15 cellular contexts compared by ENCODE assay signal in genomic region chr7:137930616-137931015, GRCh38.
DNase-seq lines count a peak whose midpoint lies in the region; ATAC-seq, FAIRE-seq and TF ChIP-seq lines count a peak whose summit lies in the region.
"Had no signal": no experiment of that assay in that cellular context is flagged by ENCODE, and none has a peak within 500 bp of the region (broad histone marks: within the 10 kb centered on the region; RNA-seq: fewer than 3 reads in every experiment).

No MANE protein-coding gene starts in this region.

- 92% methylated on average over 2 of the region's 2 CpGs for WGBS in mesenchymal stem cell

- FAIRE-seq in astrocyte (lab: Jason Lieb, UNC) = no peak

- H3K36me3 Mint-ChIP-seq in astrocyte (ENCODE audit: low read depth, unreplicated experiment) = peaks cover 28% of the 10 kb centered on the region

- peak overlapping the region; percentile 18 to 70 for H2BK12ac ChIP-seq in mesenchymal stem cell (ENCODE audit: low read length in 2 of 2)

- no peak overlapping the region for H2BK15ac ChIP-seq in mesenchymal stem cell (ENCODE audit: low read depth, poor library complexity, severe bottlenecking)

- H3K4me1 Mint-ChIP-seq in astrocyte (ENCODE audit: low read depth, unreplicated experiment) = peaks cover 36% of the 10 kb centered on the region

- H3K27me3 ChIP-seq in astrocyte (ENCODE audit: insufficient read depth, low read length) (no peaks in the 10 kb centered on the region), mesenchymal stem cell (ENCODE audit: control insufficient read depth in 1 of 2, insufficient read depth in 1 of 2, low read length in 2 of 2) (no peaks in the 10 kb centered on the region), H7 (ENCODE audit: control insufficient read depth, insufficient read depth, low read length) (no peaks in the 10 kb centered on the region)

- peaks cover 33% of the 10 kb centered on the region for H3K4me1 ChIP-seq in astrocyte (ENCODE audit: insufficient read depth, low read length)
- peaks cover 26% of the 10 kb centered on the region for H3K4me1 ChIP-seq in mesenchymal stem cell (ENCODE audit: control insufficient read depth, insufficient read depth, low read depth, low read length)

- peak overlapping the region; percentile 93 for H2AK5ac ChIP-seq in mesenchymal stem cell (ENCODE audit: low read length, severe bottlenecking)

- no peak overlapping the region for H3K23ac ChIP-seq in mesenchymal stem cell (ENCODE audit: low read length in 2 of 2)

- peak overlapping the region; percentile 41 for H3K4me2 ChIP-seq in astrocyte (ENCODE audit: low read length)
- no peak overlapping the region for H3K4me2 ChIP-seq in mesenchymal stem cell (ENCODE audit: low read length, poor library complexity, severe bottlenecking)

- H3K4me3 ChIP-seq in astrocyte (ENCODE audit: insufficient read depth, low read depth, low read length) (no peak overlapping the region), mesenchymal stem cell (ENCODE audit: insufficient read depth in 1 of 2, low read depth in 1 of 2, low read length in 2 of 2) (no peak overlapping the region), H7 (ENCODE audit: insufficient read depth, low read depth, low read length) (no peak overlapping the region)

- H3K14ac ChIP-seq in mesenchymal stem cell (ENCODE audit: low read length in 2 of 2) = no peak overlapping the region

- no peak for ATAC-seq in HG02798 (IDR thresholded peaks at IDR 0.05; ENCODE audit: poor library complexity, unreplicated experiment)
- ATAC-seq: effector memory CD8-positive, alpha-beta T cell had no signal

- H3K9me3 Mint-ChIP-seq in astrocyte (ENCODE audit: unreplicated experiment) = no peaks in the 10 kb centered on the region
- H3K9me3 Mint-ChIP-seq: activated naive CD4-positive, alpha-beta T cell treated with anti-CD3 and anti-CD28 coated beads for 36 hours; effector memory CD8-positive, alpha-beta T cell; stimulated activated naive CD8-positive, alpha-beta T cell treated with anti-CD3 and anti-CD28 coated beads, Interleukin-15, Interleukin-2, amounts not matched to agents 100 ng/mL and 50 ng/mL, for 24 hours had no signal

- DNase-seq in AG08396 (ENCODE audit: low spot score) (peak; percentile 18), HS-27A (ENCODE audit: low read depth) (peak; percentile 61), astrocyte (ENCODE audit: low read depth) (peak; percentile 89), mesenchymal stem cell (peak; percentile 54), T-helper 1 cell (no peak), NCI-H146 treated with DMSO at 0.1 percent for 48 hours (lab: John Stamatoyannopoulos, UW; ENCODE audit: unreplicated experiment) (no peak), H7 (no peak)
- DNase-seq: activated naive CD4-positive, alpha-beta T cell treated with anti-CD3 and anti-CD28 coated beads for 36 hours; effector memory CD8-positive, alpha-beta T cell; naive B cell; NCI-H1048; NCI-H526 treated with DMSO at 0.1 percent for 48 hours had no signal

- peaks cover 92% of the 10 kb centered on the region for H3K79me2 ChIP-seq in astrocyte (ENCODE audit: insufficient read depth, low read length)

- no peak overlapping the region for H2BK5ac ChIP-seq in mesenchymal stem cell (ENCODE audit: low read depth, low read length, poor library complexity, severe bottlenecking)

- peak overlapping the region; percentile 30 for H2BK120ac ChIP-seq in mesenchymal stem cell (ENCODE audit: low read depth, low read length)

- H3K9ac ChIP-seq in astrocyte (ENCODE audit: low read length) = peak overlapping the region; percentile 65
- H3K9ac ChIP-seq in mesenchymal stem cell (ENCODE audit: low read length) = no peak overlapping the region

- peak overlapping the region in 1 of 2 experiments; percentile 30 for H3K4ac ChIP-seq in mesenchymal stem cell (ENCODE audit: low read depth in 1 of 2, low read length in 2 of 2)

- H3K36me3 ChIP-seq in astrocyte (ENCODE audit: insufficient read depth, low read length) (peaks cover 18% of the 10 kb centered on the region), mesenchymal stem cell (ENCODE audit: control insufficient read depth in 1 of 2, insufficient read depth in 2 of 2, low read depth in 1 of 2, low read length in 2 of 2) (peaks cover 8 to 23% of the 10 kb centered on the region in 2 experiments), H7 (replicated peaks; ENCODE audit: control insufficient read depth, insufficient read depth, low read length) (peaks cover 3% of the 10 kb centered on the region)

- no peak for TF ChIP-seq CTCF in astrocyte (IDR thresholded peaks at IDR 0.05; ENCODE audit: insufficient read depth, low read depth, low read length)

- H3K27ac ChIP-seq in astrocyte (ENCODE audit: low read depth, low read length) (peak overlapping the region; percentile 83), mesenchymal stem cell (ENCODE audit: low read length, poor library complexity, severe bottlenecking) (peak overlapping the region; percentile 73)
- H3K27ac ChIP-seq: C4-2B had no signal

- H3K79me1 ChIP-seq in mesenchymal stem cell (replicated peaks; ENCODE audit: low read length, poor library complexity, severe bottlenecking) = peaks cover 2% of the 10 kb centered on the region

- no peaks in the 10 kb centered on the region for H3K9me3 ChIP-seq in astrocyte (ENCODE audit: insufficient read depth, low read depth, low read length)
- H3K9me3 ChIP-seq in mesenchymal stem cell (ENCODE audit: control insufficient read depth, low read length) = peaks cover 3% of the 10 kb centered on the region

- peak overlapping the region; percentile 45 for H4K8ac ChIP-seq in mesenchymal stem cell (ENCODE audit: low read length)

- no peak overlapping the region for H4K91ac ChIP-seq in mesenchymal stem cell (ENCODE audit: low read length)

- H3K18ac ChIP-seq in mesenchymal stem cell (ENCODE audit: low read depth in 1 of 2, low read length in 2 of 2) = peak overlapping the region; percentile 45 to 71

- no peak overlapping the region for H3K27ac Mint-ChIP-seq in astrocyte (ENCODE audit: unreplicated experiment)
- H3K27ac Mint-ChIP-seq: activated naive CD4-positive, alpha-beta T cell treated with anti-CD3 and anti-CD28 coated beads for 36 hours; stimulated activated naive CD8-positive, alpha-beta T cell treated with anti-CD3 and anti-CD28 coated beads, Interleukin-15, Interleukin-2, amounts not matched to agents 100 ng/mL and 50 ng/mL, for 24 hours had no signal

- H2AFZ ChIP-seq in astrocyte (ENCODE audit: low read depth, low read length) (no peak overlapping the region), mesenchymal stem cell (ENCODE audit: low read depth, low read length) (no peak overlapping the region)

- no peaks in the 10 kb centered on the region for H3K27me3 Mint-ChIP-seq in astrocyte (ENCODE audit: low read depth, unreplicated experiment)
- H3K27me3 Mint-ChIP-seq: effector memory CD8-positive, alpha-beta T cell; naive B cell; stimulated activated naive CD8-positive, alpha-beta T cell treated with anti-CD3 and anti-CD28 coated beads, Interleukin-15, Interleukin-2, amounts not matched to agents 100 ng/mL and 50 ng/mL, for 24 hours had no signal

- H4K20me1 ChIP-seq in astrocyte (ENCODE audit: insufficient read depth, low read length) = peaks cover 31% of the 10 kb centered on the region

- no peak overlapping the region for H3K4me3 Mint-ChIP-seq in astrocyte (ENCODE audit: unreplicated experiment)
- H3K4me3 Mint-ChIP-seq: activated naive CD4-positive, alpha-beta T cell treated with anti-CD3 and anti-CD28 coated beads for 36 hours; effector memory CD8-positive, alpha-beta T cell; stimulated activated naive CD8-positive, alpha-beta T cell treated with anti-CD3 and anti-CD28 coated beads, Interleukin-15, Interleukin-2, amounts not matched to agents 100 ng/mL and 50 ng/mL, for 24 hours had no signal

Comparison
In these comparisons a context has a peak if more than half of its experiments do, and no peak if none do; other contexts are left out.
1. DNase-seq: peak in AG08396 (single experiment), HS-27A (single experiment), astrocyte (single experiment) and mesenchymal stem cell (single experiment); none in T-helper 1 cell (0 of 5), NCI-H146 treated with DMSO at 0.1 percent for 48 hours (single experiment) and H7 (single experiment).